17 cellular contexts compared by ENCODE assay signal in genomic region chr20:49147269-49147668, GRCh38. TPM values are rescaled to one million over a fixed set of nuclear protein-coding genes. Genes with fewer than 3 reads are reported as not detected.
DNase-seq lines count a peak whose midpoint lies in the region; ATAC-seq and TF ChIP-seq lines count a peak whose summit lies in the region.
"Had no signal": no experiment of that assay in that cellular context is flagged by ENCODE, and none has a peak within 500 bp of the region (broad histone marks: within the 10 kb centered on the region; RNA-seq: fewer than 3 reads in every experiment).

No MANE protein-coding gene starts in this region.

- H3K9ac ChIP-seq in HCT116 (ENCODE audit: low read length) (no peak overlapping the region), MM.1S (ENCODE audit: low read length) (no peak overlapping the region)

- no peak for DNase-seq in activated T-cell treated with anti-CD3 and anti-CD28 coated beads, Interleukin-2, amount 50 U/mL, for 24 hours
- no peak for DNase-seq in activated T-cell treated with anti-CD3 and anti-CD28 coated beads, Interleukin-2, amount 50 U/mL, for 72 hours
- DNase-seq in HCT116 (ENCODE audit: low read depth, low spot score) (no peak), glutamatergic neuron (no peak), MM.1S (no peak)
- no peak for DNase-seq in stimulated activated effector memory CD8-positive, alpha-beta T cell treated with anti-CD3 and anti-CD28 coated beads, Interleukin-12 subunit alpha, Interleukin-12 subunit beta, amount 100 ng/mL, for 72 hours (ENCODE audit: low spot score in 2 of 2)
- DNase-seq: BE2C, KBM-7, NCI-H2029, NCI-H446 treated with DMSO at 0.1 percent for 48 hours, NCI-H526, PC-9, SJCRH30 had no signal

- no peaks in the 10 kb centered on the region for H3K4me1 ChIP-seq in HCT116 (ENCODE audit: control insufficient read depth in 1 of 2, insufficient read depth in 2 of 2, low read length in 2 of 2)
- H3K4me1 ChIP-seq in MM.1S (ENCODE audit: low read length): no peaks in the 10 kb centered on the region
- H3K4me1 ChIP-seq: BE2C had no signal

- no peak for TF ChIP-seq POLR2A in HCT116 (IDR thresholded peaks at IDR 0.05; ENCODE audit: borderline replicate concordance, extremely low read depth, insufficient read depth, insufficient read length)

- no peak for ATAC-seq in activated T-cell treated with anti-CD3 and anti-CD28 coated beads, Interleukin-2, amount 50 U/mL, for 72 hours (replicated peaks in 1 of 2)
- ATAC-seq in HCT116 (no peak), HG02623 (IDR thresholded peaks at IDR 0.05; ENCODE audit: unreplicated experiment) (no peak)
- no peak for ATAC-seq in stimulated activated effector memory CD8-positive, alpha-beta T cell treated with anti-CD3 and anti-CD28 coated beads, Interleukin-12 subunit alpha, Interleukin-12 subunit beta, amount 100 ng/mL, for 72 hours
- ATAC-seq: Right ventricle myocardium inferior had no signal

- H2AFZ ChIP-seq in HCT116 (ENCODE audit: low read depth, low read length, poor library complexity, severe bottlenecking): no peak overlapping the region
- no peak overlapping the region for H2AFZ ChIP-seq in MM.1S (ENCODE audit: low read length)
- H2AFZ ChIP-seq: PC-9 had no signal

- H3K27ac ChIP-seq in HCT116 (ENCODE audit: low read depth, low read length): no peak overlapping the region
- no peak overlapping the region for H3K27ac ChIP-seq in MM.1S (ENCODE audit: low read length)
- H3K27ac ChIP-seq: 22Rv1, PC-9, SJCRH30 had no signal

- no peaks in the 10 kb centered on the region for H3K9me3 Mint-ChIP-seq in activated T-cell treated with anti-CD3 and anti-CD28 coated beads, Interleukin-2, amount 50 U/mL, for 24 hours
- no peaks in the 10 kb centered on the region for H3K9me3 Mint-ChIP-seq in activated T-cell treated with anti-CD3 and anti-CD28 coated beads, Interleukin-2, amount 50 U/mL, for 72 hours
- no peaks in the 10 kb centered on the region for H3K9me3 Mint-ChIP-seq in glutamatergic neuron (ENCODE audit: unreplicated experiment)
- no peaks in the 10 kb centered on the region for H3K9me3 Mint-ChIP-seq in stimulated activated effector memory CD8-positive, alpha-beta T cell treated with anti-CD3 and anti-CD28 coated beads, Interleukin-12 subunit alpha, Interleukin-12 subunit beta, amount 100 ng/mL, for 72 hours
- H3K9me3 Mint-ChIP-seq: CD14-positive monocyte had no signal

- peak overlapping the region; percentile 4 for H3K27ac Mint-ChIP-seq in activated T-cell treated with anti-CD3 and anti-CD28 coated beads, Interleukin-2, amount 50 U/mL, for 24 hours
- H3K27ac Mint-ChIP-seq in activated T-cell treated with anti-CD3 and anti-CD28 coated beads, Interleukin-2, amount 50 U/mL, for 72 hours: no peak overlapping the region
- H3K27ac Mint-ChIP-seq in glutamatergic neuron (ENCODE audit: unreplicated experiment): peak overlapping the region; percentile 12
- H3K27ac Mint-ChIP-seq in stimulated activated effector memory CD8-positive, alpha-beta T cell treated with anti-CD3 and anti-CD28 coated beads, Interleukin-12 subunit alpha, Interleukin-12 subunit beta, amount 100 ng/mL, for 72 hours: peak overlapping the region; percentile 40
- H3K27ac Mint-ChIP-seq: CD14-positive monocyte had no signal

- H3K4me2 ChIP-seq in HCT116 (ENCODE audit: low read length) (no peak overlapping the region), MM.1S (ENCODE audit: low read depth, low read length) (no peak overlapping the region)
- H3K4me2 ChIP-seq: PC-9 had no signal

- peaks cover 93% of the 10 kb centered on the region for H3K36me3 Mint-ChIP-seq in activated T-cell treated with anti-CD3 and anti-CD28 coated beads, Interleukin-2, amount 50 U/mL, for 24 hours (ENCODE audit: low read depth)
- H3K36me3 Mint-ChIP-seq in activated T-cell treated with anti-CD3 and anti-CD28 coated beads, Interleukin-2, amount 50 U/mL, for 72 hours (ENCODE audit: insufficient read depth in 2 of 2): peaks cover 3 to 28% of the 10 kb centered on the region in 2 donors
- no peaks in the 10 kb centered on the region for H3K36me3 Mint-ChIP-seq in glutamatergic neuron (ENCODE audit: unreplicated experiment)
- H3K36me3 Mint-ChIP-seq in stimulated activated effector memory CD8-positive, alpha-beta T cell treated with anti-CD3 and anti-CD28 coated beads, Interleukin-12 subunit alpha, Interleukin-12 subunit beta, amount 100 ng/mL, for 72 hours: peaks cover 100% of the 10 kb centered on the region

- H3K4me3 Mint-ChIP-seq in activated T-cell treated with anti-CD3 and anti-CD28 coated beads, Interleukin-2, amount 50 U/mL, for 24 hours: no peak overlapping the region
- H3K4me3 Mint-ChIP-seq in activated T-cell treated with anti-CD3 and anti-CD28 coated beads, Interleukin-2, amount 50 U/mL, for 72 hours: no peak overlapping the region
- H3K4me3 Mint-ChIP-seq in glutamatergic neuron (ENCODE audit: unreplicated experiment): no peak overlapping the region
- H3K4me3 Mint-ChIP-seq in stimulated activated effector memory CD8-positive, alpha-beta T cell treated with anti-CD3 and anti-CD28 coated beads, Interleukin-12 subunit alpha, Interleukin-12 subunit beta, amount 100 ng/mL, for 72 hours: no peak overlapping the region
- H3K4me3 Mint-ChIP-seq: CD14-positive monocyte had no signal

- TF ChIP-seq RAD21 in HCT116 (IDR thresholded peaks at IDR 0.05; ENCODE audit: low read depth): no peak

- peaks cover 12% of the 10 kb centered on the region for H3K4me1 Mint-ChIP-seq in activated T-cell treated with anti-CD3 and anti-CD28 coated beads, Interleukin-2, amount 50 U/mL, for 24 hours (ENCODE audit: low read depth)
- H3K4me1 Mint-ChIP-seq in activated T-cell treated with anti-CD3 and anti-CD28 coated beads, Interleukin-2, amount 50 U/mL, for 72 hours (ENCODE audit: low read depth): peaks cover 14% of the 10 kb centered on the region
- H3K4me1 Mint-ChIP-seq in glutamatergic neuron (ENCODE audit: low read depth, unreplicated experiment): no peaks in the 10 kb centered on the region
- H3K4me1 Mint-ChIP-seq in stimulated activated effector memory CD8-positive, alpha-beta T cell treated with anti-CD3 and anti-CD28 coated beads, Interleukin-12 subunit alpha, Interleukin-12 subunit beta, amount 100 ng/mL, for 72 hours: peaks cover 14% of the 10 kb centered on the region
- H3K4me1 Mint-ChIP-seq: CD14-positive monocyte had no signal

- POLR2A ChIA-PET in HCT116 (lab: Charles Lee): no interaction called here

- H3K4me3 ChIP-seq in HCT116 (replicated peaks in 1 of 2; ENCODE audit: low read depth in 1 of 2, low read length in 2 of 2) (no peak overlapping the region), MM.1S (ENCODE audit: low read length) (no peak overlapping the region)
- H3K4me3 ChIP-seq: PC-9, SJCRH30 had no signal

- H3K36me3 ChIP-seq in HCT116 (ENCODE audit: control insufficient read depth in 1 of 2, insufficient read depth in 2 of 2, low read length in 2 of 2) (peaks cover 19 to 37% of the 10 kb centered on the region in 2 experiments; a peak in 3 of 4 replicates), MM.1S (replicated peaks; ENCODE audit: insufficient read depth, low read length) (peaks cover 10% of the 10 kb centered on the region)

- no peaks in the 10 kb centered on the region for H3K27me3 ChIP-seq in HCT116 (ENCODE audit: insufficient read depth, low read length)
- H3K27me3 ChIP-seq in MM.1S (replicated peaks; ENCODE audit: insufficient read depth, low read length): no peaks in the 10 kb centered on the region
- H3K27me3 ChIP-seq: BE2C, SJCRH30 had no signal

- no peaks in the 10 kb centered on the region for H3K27me3 Mint-ChIP-seq in activated T-cell treated with anti-CD3 and anti-CD28 coated beads, Interleukin-2, amount 50 U/mL, for 24 hours
- H3K27me3 Mint-ChIP-seq in activated T-cell treated with anti-CD3 and anti-CD28 coated beads, Interleukin-2, amount 50 U/mL, for 72 hours (ENCODE audit: low read depth): no peaks in the 10 kb centered on the region
- H3K27me3 Mint-ChIP-seq in glutamatergic neuron (ENCODE audit: unreplicated experiment): no peaks in the 10 kb centered on the region

- BruUV-seq in HCT116 (replicated peaks; lab: Mats Ljungman, UMichigan): TSS peak; percentile 2

- 0 out of 2 replicates have a peak, but pooled peaks cover 2% of the 10 kb centered on the region for H3F3A ChIP-seq in MM.1S (ENCODE audit: insufficient read depth, low read length)

- RAD21 ChIA-PET in HCT116 (lab: Charles Lee; ENCODE audit: low non-redundant PET in 1 of 2, low total read pairs in 2 of 2, uncharacterized antibody in 2 of 2, unreplicated experiment in 2 of 2): no interaction called here

- no peaks in the 10 kb centered on the region for H3K9me2 ChIP-seq in HCT116 (ENCODE audit: insufficient read depth)
- H3K9me2 ChIP-seq in MM.1S (replicated peaks; ENCODE audit: insufficient read depth, low read length): no peaks in the 10 kb centered on the region

- H3K9me3 ChIP-seq in HCT116 (ENCODE audit: control insufficient read depth in 1 of 2, insufficient read depth in 1 of 2, low read depth in 1 of 2, low read length in 2 of 2) (no peaks in the 10 kb centered on the region), MM.1S (replicated peaks; ENCODE audit: insufficient read depth, low read length) (no peaks in the 10 kb centered on the region)
- H3K9me3 ChIP-seq: BE2C, SJCRH30 had no signal

- CTCF ChIA-PET in HCT116 (lab: Charles Lee): no interaction called here

- no peaks in the 10 kb centered on the region for H4K20me1 ChIP-seq in HCT116 (ENCODE audit: insufficient read depth)
- no peaks in the 10 kb centered on the region for H4K20me1 ChIP-seq in MM.1S (ENCODE audit: insufficient read depth, low read length)

- intact Hi-C loops in HCT116 (cut with micrococcal nuclease): no loop called here

- H3K79me2 ChIP-seq in HCT116 (ENCODE audit: insufficient read depth, low read length) (peaks cover 37% of the 10 kb centered on the region), MM.1S (ENCODE audit: low read length) (peaks cover 30% of the 10 kb centered on the region)

- TF ChIP-seq CTCF in HCT116 (IDR thresholded peaks at IDR 0.05 in 2 of 3, conservative IDR thresholded peaks at IDR 0.05 in 1 of 3; ENCODE audit: borderline replicate concordance in 1 of 3, insufficient read depth in 1 of 3, low read depth in 2 of 3, low read length in 2 of 3): no peak
- no peak for TF ChIP-seq CTCF in glutamatergic neuron (IDR thresholded peaks at IDR 0.05; ENCODE audit: partially characterized antibody, unreplicated experiment)
- no peak for TF ChIP-seq CTCF in MM.1S (IDR thresholded peaks at IDR 0.05; ENCODE audit: low read length)

TF ChIP-seq in HCT116, 20 proteins besides CTCF, POLR2A, EP300 and RAD21 (continues in another document):
- TF ChIP-seq SIN3A (IDR thresholded peaks at IDR 0.05; ENCODE audit: low read depth) (no peak), ZFX (IDR thresholded peaks at IDR 0.05) (no peak), SP1 (IDR thresholded peaks at IDR 0.05; ENCODE audit: low read depth) (no peak)

RNA-seq across cellular contexts. Expression of gene STAU1, which starts 40.9 kb away (rescaled TPM):
- total RNA-seq in activated T-cell treated with anti-CD3 and anti-CD28 coated beads, Interleukin-2, amount 50 U/mL, for 72 hours: 10 to 100 TPM; 80.5 to 83.3 TPM
- total RNA-seq in HCT116 (2021; ENCODE audit: unreplicated experiment) (90.3 TPM), glutamatergic neuron (ENCODE audit: unreplicated experiment) (79.7 TPM)
- polyA plus RNA-seq in HCT116 (2012): 43.4 and 55.9 TPM in 2 replicates
